ENCODE assay signal across 36 cellular contexts in genomic region chr20:18156045-18156444, GRCh38.
"Had no signal": no experiment of that assay in that cellular context is flagged by ENCODE, and none has a peak within 500 bp of the region (broad histone marks: within the 10 kb centered on the region; RNA-seq: fewer than 3 reads in every experiment).

No MANE protein-coding gene starts in this region.

- H3K4me1 Mint-ChIP-seq: activated B cell treated with CpG ODN at 0.5 μM for 24 hours; activated CD4-positive, alpha-beta memory T cell treated with anti-CD3 and anti-CD28 coated beads, Interleukin-2, amount 10 ng/mL, durations not matched to agents 7 days and 5 days; activated CD4-positive, alpha-beta T cell treated with anti-CD3 and anti-CD28 coated beads, Interleukin-2, amount 10 ng/mL, durations not matched to agents 7 days and 5 days; activated CD8-positive, alpha-beta memory T cell treated with anti-CD3 and anti-CD28 coated beads, Interleukin-2, amount 10 ng/mL, durations not matched to agents 7 days and 5 days; activated naive CD4-positive, alpha-beta T cell treated with anti-CD3 and anti-CD28 coated beads, Interleukin-2, amount 10 ng/mL, durations not matched to agents 7 days and 5 days; activated naive CD8-positive, alpha-beta T cell treated with anti-CD3 and anti-CD28 coated beads, Interleukin-2, amount 10 ng/mL, durations not matched to agents 7 days and 5 days; activated naive CD8-positive, alpha-beta T cell treated with anti-CD3 and anti-CD28 coated beads, Interleukin-2, amount 50 U/mL, for 24 hours; brain had no signal

- H3K4me1 ChIP-seq: ascending aorta had no signal

- H3K9me3 ChIP-seq: ascending aorta had no signal

- H3K27ac Mint-ChIP-seq: activated B cell treated with CpG ODN at 0.5 μM for 24 hours; activated CD4-positive, alpha-beta memory T cell treated with anti-CD3 and anti-CD28 coated beads, Interleukin-2, amount 10 ng/mL, durations not matched to agents 7 days and 5 days; activated CD4-positive, alpha-beta T cell treated with anti-CD3 and anti-CD28 coated beads for 36 hours; activated CD4-positive, alpha-beta T cell treated with anti-CD3 and anti-CD28 coated beads, Interleukin-2, amount 10 ng/mL, durations not matched to agents 7 days and 5 days; activated CD8-positive, alpha-beta memory T cell treated with anti-CD3 and anti-CD28 coated beads, Interleukin-2, amount 10 ng/mL, durations not matched to agents 7 days and 5 days; activated CD8-positive, alpha-beta T cell treated with anti-CD3 and anti-CD28 coated beads, Interleukin-2, amount 10 ng/mL, durations not matched to agents 7 days and 5 days; activated naive CD4-positive, alpha-beta T cell treated with anti-CD3 and anti-CD28 coated beads, Interleukin-2, amount 10 ng/mL, durations not matched to agents 7 days and 5 days; activated naive CD4-positive, alpha-beta T cell treated with anti-CD3 and anti-CD28 coated beads, Interleukin-2, amount 50 U/mL, for 24 hours; activated naive CD8-positive, alpha-beta T cell treated with anti-CD3 and anti-CD28 coated beads, Interleukin-2, amount 10 ng/mL, durations not matched to agents 7 days and 5 days; activated naive CD8-positive, alpha-beta T cell treated with anti-CD3 and anti-CD28 coated beads, Interleukin-2, amount 50 U/mL, for 24 hours; activated T-cell treated with anti-CD3 and anti-CD28 coated beads, Interleukin-2, amount 50 U/mL, for 24 hours; brain; T-helper 1 cell treated with Interleukin-12 subunit alpha and Interleukin-12 subunit beta and Interleukin-4 antibody, amounts not matched to agents 30 μg/mL and 1 μg/mL, for 36 hours; T-helper 2 cell treated with Interferon-gamma antibody and Interleukin-4, amounts not matched to agents 5 μg/mL and 100 μg/mL, for 36 hours had no signal

- FAIRE-seq: bronchial epithelial cell, TTC549 had no signal

- ATAC-seq: activated CD4-positive, alpha-beta T cell treated with anti-CD3 and anti-CD28 coated beads for 36 hours; activated CD8-positive, alpha-beta memory T cell treated with anti-CD3 and anti-CD28 coated beads, Interleukin-2, amount 10 ng/mL, durations not matched to agents 7 days and 5 days; activated CD8-positive, alpha-beta T cell treated with anti-CD3 and anti-CD28 coated beads, Interleukin-2, amount 10 ng/mL, durations not matched to agents 7 days and 5 days; activated naive CD8-positive, alpha-beta T cell treated with anti-CD3 and anti-CD28 coated beads, Interleukin-2, amount 50 U/mL, for 24 hours had no signal

- H3K9me3 Mint-ChIP-seq: activated B cell treated with CpG ODN at 0.5 μM for 24 hours; activated CD4-positive, alpha-beta memory T cell treated with anti-CD3 and anti-CD28 coated beads, Interleukin-2, amount 10 ng/mL, durations not matched to agents 7 days and 5 days; activated CD4-positive, alpha-beta T cell treated with anti-CD3 and anti-CD28 coated beads, Interleukin-2, amount 10 ng/mL, durations not matched to agents 7 days and 5 days; activated naive CD4-positive, alpha-beta T cell treated with anti-CD3 and anti-CD28 coated beads, Interleukin-2, amount 10 ng/mL, durations not matched to agents 7 days and 5 days; activated naive CD4-positive, alpha-beta T cell treated with anti-CD3 and anti-CD28 coated beads, Interleukin-2, amount 50 U/mL, for 24 hours; activated naive CD8-positive, alpha-beta T cell treated with anti-CD3 and anti-CD28 coated beads, Interleukin-2, amount 10 ng/mL, durations not matched to agents 7 days and 5 days; activated naive CD8-positive, alpha-beta T cell treated with anti-CD3 and anti-CD28 coated beads, Interleukin-2, amount 50 U/mL, for 24 hours; activated T-cell treated with anti-CD3 and anti-CD28 coated beads, Interleukin-2, amount 50 U/mL, for 24 hours; brain; central memory CD8-positive, alpha-beta T cell; T-helper 1 cell treated with Interleukin-12 subunit alpha and Interleukin-12 subunit beta and Interleukin-4 antibody, amounts not matched to agents 30 μg/mL and 1 μg/mL, for 36 hours; T-helper 2 cell treated with Interferon-gamma antibody and Interleukin-4, amounts not matched to agents 5 μg/mL and 100 μg/mL, for 36 hours had no signal

- H3K4me3 ChIP-seq: ascending aorta, cardiac muscle cell had no signal

- H3K27ac ChIP-seq: ascending aorta, cardiac muscle cell, VCaP had no signal

- H3K27me3 ChIP-seq: ascending aorta, cardiac muscle cell had no signal

- H3K4me3 Mint-ChIP-seq: activated B cell treated with CpG ODN at 0.5 μM for 24 hours; activated CD4-positive, alpha-beta memory T cell treated with anti-CD3 and anti-CD28 coated beads, Interleukin-2, amount 10 ng/mL, durations not matched to agents 7 days and 5 days; activated CD4-positive, alpha-beta T cell treated with anti-CD3 and anti-CD28 coated beads for 36 hours; activated CD4-positive, alpha-beta T cell treated with anti-CD3 and anti-CD28 coated beads, Interleukin-2, amount 10 ng/mL, durations not matched to agents 7 days and 5 days; activated CD8-positive, alpha-beta memory T cell treated with anti-CD3 and anti-CD28 coated beads, Interleukin-2, amount 10 ng/mL, durations not matched to agents 7 days and 5 days; activated CD8-positive, alpha-beta T cell treated with anti-CD3 and anti-CD28 coated beads, Interleukin-2, amount 10 ng/mL, durations not matched to agents 7 days and 5 days; activated naive CD4-positive, alpha-beta T cell treated with anti-CD3 and anti-CD28 coated beads, Interleukin-2, amount 10 ng/mL, durations not matched to agents 7 days and 5 days; activated naive CD4-positive, alpha-beta T cell treated with anti-CD3 and anti-CD28 coated beads, Interleukin-2, amount 50 U/mL, for 24 hours; activated naive CD8-positive, alpha-beta T cell; activated naive CD8-positive, alpha-beta T cell treated with anti-CD3 and anti-CD28 coated beads, Interleukin-2, amount 10 ng/mL, durations not matched to agents 7 days and 5 days; activated naive CD8-positive, alpha-beta T cell treated with anti-CD3 and anti-CD28 coated beads, Interleukin-2, amount 50 U/mL, for 24 hours; activated T-cell treated with anti-CD3 and anti-CD28 coated beads, Interleukin-2, amount 50 U/mL, for 24 hours; brain; central memory CD8-positive, alpha-beta T cell; T-helper 1 cell treated with Interleukin-12 subunit alpha and Interleukin-12 subunit beta and Interleukin-4 antibody, amounts not matched to agents 30 μg/mL and 1 μg/mL, for 36 hours; T-helper 2 cell treated with Interferon-gamma antibody and Interleukin-4, amounts not matched to agents 5 μg/mL and 100 μg/mL, for 36 hours had no signal

- DNase-seq: activated B cell treated with CpG ODN at 0.5 μM for 24 hours; activated CD4-positive, alpha-beta memory T cell treated with anti-CD3 and anti-CD28 coated beads, Interleukin-2, amount 10 ng/mL, durations not matched to agents 7 days and 5 days; activated CD4-positive, alpha-beta T cell treated with anti-CD3 and anti-CD28 coated beads for 36 hours; activated CD4-positive, alpha-beta T cell treated with anti-CD3 and anti-CD28 coated beads for 48 hours; activated CD4-positive, alpha-beta T cell treated with anti-CD3 and anti-CD28 coated beads, Interleukin-2, amount 10 ng/mL, durations not matched to agents 7 days and 5 days; activated CD4-positive, alpha-beta T cell treated with anti-CD3 and anti-CD28 coated beads, Interleukin-2, amount 50 U/mL, for 48 hours; activated CD4-positive, CD25-positive, alpha-beta regulatory T cell treated with anti-CD3 and anti-CD28 coated beads, Interleukin-2, amount 50 U/mL, for 72 hours; activated CD8-positive, alpha-beta memory T cell treated with anti-CD3 and anti-CD28 coated beads for 24 hours; activated CD8-positive, alpha-beta memory T cell treated with anti-CD3 and anti-CD28 coated beads, Interleukin-2, amount 10 ng/mL, durations not matched to agents 7 days and 5 days; activated CD8-positive, alpha-beta memory T cell treated with anti-CD3 and anti-CD28 coated beads, Interleukin-2, amount 50 U/mL, for 48 hours; activated CD8-positive, alpha-beta T cell treated with anti-CD3 and anti-CD28 coated beads, Interleukin-2, amount 10 ng/mL, durations not matched to agents 7 days and 5 days; activated effector memory CD4-positive, alpha-beta T cell treated with anti-CD3 and anti-CD28 coated beads, Interleukin-2, amount 50 U/mL, for 16 hours; activated naive CD4-positive, alpha-beta T cell treated with anti-CD3 and anti-CD28 coated beads, Interleukin-2, amount 10 ng/mL, durations not matched to agents 7 days and 5 days; activated naive CD4-positive, alpha-beta T cell treated with Interleukin-2 at 50 U/mL for 16 hours; activated naive CD8-positive, alpha-beta T cell treated with anti-CD3 and anti-CD28 coated beads, Interleukin-2, amount 10 ng/mL, durations not matched to agents 7 days and 5 days; activated naive CD8-positive, alpha-beta T cell treated with anti-CD3 and anti-CD28 coated beads, Interleukin-2, amount 50 U/mL, for 24 hours; activated T-cell treated with anti-CD3 and anti-CD28 coated beads, Interleukin-2, amount 50 U/mL, for 24 hours; activated T-cell treated with anti-CD3 and anti-CD28 coated beads, Interleukin-2, amount 50 U/mL, for 48 hours; amygdala; anterior cingulate cortex; caudate nucleus; cerebellar nuclear complex; T-helper 1 cell; T-helper 2 cell; T-helper 9 cell had no signal

- H3K27me3 Mint-ChIP-seq: activated B cell treated with CpG ODN at 0.5 μM for 24 hours; activated CD4-positive, alpha-beta memory T cell treated with anti-CD3 and anti-CD28 coated beads, Interleukin-2, amount 10 ng/mL, durations not matched to agents 7 days and 5 days; activated CD4-positive, alpha-beta T cell treated with anti-CD3 and anti-CD28 coated beads for 36 hours; activated CD4-positive, alpha-beta T cell treated with anti-CD3 and anti-CD28 coated beads, Interleukin-2, amount 10 ng/mL, durations not matched to agents 7 days and 5 days; activated CD8-positive, alpha-beta memory T cell treated with anti-CD3 and anti-CD28 coated beads, Interleukin-2, amount 10 ng/mL, durations not matched to agents 7 days and 5 days; activated naive CD4-positive, alpha-beta T cell treated with anti-CD3 and anti-CD28 coated beads, Interleukin-2, amount 10 ng/mL, durations not matched to agents 7 days and 5 days; activated naive CD4-positive, alpha-beta T cell treated with anti-CD3 and anti-CD28 coated beads, Interleukin-2, amount 50 U/mL, for 24 hours; activated naive CD8-positive, alpha-beta T cell; activated naive CD8-positive, alpha-beta T cell treated with anti-CD3 and anti-CD28 coated beads, Interleukin-2, amount 10 ng/mL, durations not matched to agents 7 days and 5 days; activated naive CD8-positive, alpha-beta T cell treated with anti-CD3 and anti-CD28 coated beads, Interleukin-2, amount 50 U/mL, for 24 hours; activated T-cell treated with anti-CD3 and anti-CD28 coated beads, Interleukin-2, amount 50 U/mL, for 24 hours; brain; central memory CD8-positive, alpha-beta T cell had no signal
